In the genomic region with DNA sequence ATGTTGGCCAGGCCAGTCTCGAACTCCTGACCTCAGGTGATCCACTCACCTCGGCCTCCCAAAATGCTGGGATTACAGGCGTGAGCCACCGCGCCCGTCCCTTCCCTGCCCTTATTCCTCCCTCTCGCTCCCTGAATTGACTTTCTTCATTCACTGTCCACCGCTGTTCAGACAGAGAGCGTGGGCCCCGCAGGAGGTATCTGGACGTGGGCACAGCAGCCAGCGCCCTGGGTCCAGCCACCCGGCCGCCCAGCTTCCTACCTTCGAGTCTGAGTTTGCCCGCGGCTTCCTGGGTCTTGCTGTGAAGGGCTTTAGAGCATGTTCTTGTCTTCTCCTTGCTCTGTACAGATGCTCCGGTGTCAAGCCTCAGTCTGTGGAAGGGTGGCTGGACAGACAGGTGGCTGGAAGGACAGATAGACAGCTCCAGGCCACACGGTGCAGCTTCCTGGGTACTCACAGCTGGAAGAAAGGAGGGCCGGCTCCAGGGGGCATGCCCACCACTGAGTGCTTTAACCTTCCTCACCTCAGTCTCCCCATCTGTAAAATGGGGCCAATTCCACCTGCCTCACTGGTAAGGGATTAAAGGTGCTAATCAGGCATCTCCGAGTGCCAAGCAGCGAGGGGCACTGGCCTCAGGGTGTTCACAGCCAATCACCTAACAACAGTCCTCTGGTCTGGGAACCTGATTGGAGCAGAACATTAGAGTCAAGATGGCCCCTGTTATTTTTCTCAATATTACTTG, we compare ENCODE assay signal across 29 cellular contexts. TPM values are rescaled to one million over a fixed set of nuclear protein-coding genes. Genes with fewer than 3 reads are reported as not detected.
"Had no signal": no experiment of that assay in that cellular context is flagged by ENCODE, and none has a peak within 500 bp of the region (broad histone marks: within the 10 kb centered on the region; RNA-seq: fewer than 3 reads in every experiment).

No MANE protein-coding gene starts in this region.

- H3K4me3 ChIP-seq: breast epithelium, colonic mucosa, dorsolateral prefrontal cortex, esophagus squamous epithelium, gastroesophageal sphincter, mucosa of descending colon, ovary, prostate gland, tibial artery had no signal

- H3K9me3 ChIP-seq: breast epithelium, colonic mucosa, esophagus squamous epithelium, gastroesophageal sphincter, mucosa of descending colon, neutrophil, ovary, prostate gland, tibial artery had no signal

- H3K9me3 Mint-ChIP-seq: activated naive CD8-positive, alpha-beta T cell treated with anti-CD3 and anti-CD28 coated beads for 36 hours; activated T-cell treated with anti-CD3 and anti-CD28 coated beads, Interleukin-2, amount 50 U/mL, for 24 hours; activated T-helper 2 cell treated with anti-CD3 and anti-CD28 coated beads, Interferon-gamma antibody, Interleukin-2, Interleukin-4, amounts not matched to agents 10 μg/mL and 5 μg/mL and 100 μg/mL, durations not matched to agents 14 hours and 24 hours and 36 hours; effector memory CD8-positive, alpha-beta T cell; stimulated activated naive CD8-positive, alpha-beta T cell treated with anti-CD3 and anti-CD28 coated beads, Interleukin-15, amount 100 ng/mL, for 72 hours had no signal

- H3K27me3 Mint-ChIP-seq: activated naive CD8-positive, alpha-beta T cell treated with anti-CD3 and anti-CD28 coated beads for 36 hours; activated T-cell treated with anti-CD3 and anti-CD28 coated beads, Interleukin-2, amount 50 U/mL, for 24 hours; effector memory CD8-positive, alpha-beta T cell; stimulated activated naive CD8-positive, alpha-beta T cell treated with anti-CD3 and anti-CD28 coated beads, Interleukin-15, amount 100 ng/mL, for 72 hours had no signal

- H3K27ac ChIP-seq: breast epithelium, colonic mucosa, gastroesophageal sphincter, neutrophil, ovary, prostate gland, tibial artery had no signal

- H3K36me3 ChIP-seq: breast epithelium, colonic mucosa, gastroesophageal sphincter, ovary, prostate gland had no signal

- H3K4me1 ChIP-seq: breast epithelium, prostate gland, tibial artery had no signal

- DNase-seq: activated CD4-positive, alpha-beta T cell treated with anti-CD3 and anti-CD28 coated beads, Interleukin-2, amount 50 U/mL, for 1 hour; activated CD8-positive, alpha-beta T cell treated with anti-CD3 and anti-CD28 coated beads, Interleukin-2, amount 10 ng/mL, durations not matched to agents 7 days and 5 days; activated naive CD4-positive, alpha-beta T cell; activated naive CD8-positive, alpha-beta T cell treated with anti-CD3 and anti-CD28 coated beads for 36 hours; activated T-cell treated with anti-CD3 and anti-CD28 coated beads, Interleukin-2, amount 50 U/mL, for 24 hours; colonic mucosa; dorsolateral prefrontal cortex; effector memory CD8-positive, alpha-beta T cell; esophagus squamous epithelium; head of caudate nucleus; hypothalamus; left cardiac atrium; mesendoderm; ovary; stimulated activated CD4-positive, alpha-beta T cell treated with anti-CD3 and anti-CD28 coated beads, Interleukin-4, amount 100 ng/mL, for 24 hours; stimulated activated naive CD8-positive, alpha-beta T cell treated with anti-CD3 and anti-CD28 coated beads, Interleukin-15, amount 100 ng/mL, for 72 hours; SW 1271; tibial artery had no signal

- H3K27ac Mint-ChIP-seq: activated CD8-positive, alpha-beta T cell treated with anti-CD3 and anti-CD28 coated beads, Interleukin-2, amount 10 ng/mL, durations not matched to agents 7 days and 5 days; activated naive CD8-positive, alpha-beta T cell treated with anti-CD3 and anti-CD28 coated beads for 36 hours; activated T-cell treated with anti-CD3 and anti-CD28 coated beads, Interleukin-2, amount 50 U/mL, for 24 hours; activated T-helper 2 cell treated with anti-CD3 and anti-CD28 coated beads, Interferon-gamma antibody, Interleukin-2, Interleukin-4, amounts not matched to agents 10 μg/mL and 5 μg/mL and 100 μg/mL, durations not matched to agents 14 hours and 24 hours and 36 hours; stimulated activated naive CD8-positive, alpha-beta T cell treated with anti-CD3 and anti-CD28 coated beads, Interleukin-15, amount 100 ng/mL, for 72 hours had no signal

- H3K4me3 Mint-ChIP-seq: activated CD8-positive, alpha-beta T cell treated with anti-CD3 and anti-CD28 coated beads, Interleukin-2, amount 10 ng/mL, durations not matched to agents 7 days and 5 days; activated naive CD8-positive, alpha-beta T cell treated with anti-CD3 and anti-CD28 coated beads for 36 hours; activated T-cell treated with anti-CD3 and anti-CD28 coated beads, Interleukin-2, amount 50 U/mL, for 24 hours; stimulated activated naive CD8-positive, alpha-beta T cell treated with anti-CD3 and anti-CD28 coated beads, Interleukin-15, amount 100 ng/mL, for 72 hours had no signal

- H3K27me3 ChIP-seq: breast epithelium, colonic mucosa, dorsolateral prefrontal cortex, esophagus squamous epithelium, gastroesophageal sphincter, neutrophil, ovary, tibial artery had no signal

RNA-seq across cellular contexts. Expression of gene AANAT, which starts 20.2 kb away (rescaled TPM):
- total RNA-seq: activated CD8-positive, alpha-beta T cell treated with anti-CD3 and anti-CD28 coated beads, Interleukin-2, amount 10 ng/mL, durations not matched to agents 7 days and 5 days; astrocyte; breast epithelium; colonic mucosa; endothelial cell of umbilical vein; esophagus squamous epithelium; gastroesophageal sphincter; left cardiac atrium; lower leg skin; mucosa of descending colon; ovary; prostate gland; T-helper 2 cell treated with Interferon-gamma antibody and Interleukin-4, amounts not matched to agents 100 ng/mL and 5 ng/mL, for 36 hours; ureter had no signal
- polyA plus RNA-seq: endothelial cell of umbilical vein, ovary had no signal

RNA-seq across cellular contexts. Expression of gene CYGB, which starts 49.9 kb away (rescaled TPM):
- total RNA-seq: activated T-helper 2 cell treated with anti-CD3 and anti-CD28 coated beads, Interferon-gamma antibody, Interleukin-2, Interleukin-4, amounts not matched to agents 10 μg/mL and 5 μg/mL and 100 μg/mL, durations not matched to agents 14 hours and 24 hours and 36 hours had no signal

RNA-seq across cellular contexts. Expression of gene PRCD, which starts 52.2 kb away (rescaled TPM):
- total RNA-seq: activated CD8-positive, alpha-beta T cell treated with anti-CD3 and anti-CD28 coated beads, Interleukin-2, amount 10 ng/mL, durations not matched to agents 7 days and 5 days; activated T-helper 2 cell treated with anti-CD3 and anti-CD28 coated beads, Interferon-gamma antibody, Interleukin-2, Interleukin-4, amounts not matched to agents 10 μg/mL and 5 μg/mL and 100 μg/mL, durations not matched to agents 14 hours and 24 hours and 36 hours; endothelial cell of umbilical vein; T-helper 2 cell treated with Interferon-gamma antibody and Interleukin-4, amounts not matched to agents 100 ng/mL and 5 ng/mL, for 36 hours had no signal
- polyA plus RNA-seq: endothelial cell of umbilical vein had no signal
